8 cellular contexts compared by ENCODE assay signal in the genomic region with DNA sequence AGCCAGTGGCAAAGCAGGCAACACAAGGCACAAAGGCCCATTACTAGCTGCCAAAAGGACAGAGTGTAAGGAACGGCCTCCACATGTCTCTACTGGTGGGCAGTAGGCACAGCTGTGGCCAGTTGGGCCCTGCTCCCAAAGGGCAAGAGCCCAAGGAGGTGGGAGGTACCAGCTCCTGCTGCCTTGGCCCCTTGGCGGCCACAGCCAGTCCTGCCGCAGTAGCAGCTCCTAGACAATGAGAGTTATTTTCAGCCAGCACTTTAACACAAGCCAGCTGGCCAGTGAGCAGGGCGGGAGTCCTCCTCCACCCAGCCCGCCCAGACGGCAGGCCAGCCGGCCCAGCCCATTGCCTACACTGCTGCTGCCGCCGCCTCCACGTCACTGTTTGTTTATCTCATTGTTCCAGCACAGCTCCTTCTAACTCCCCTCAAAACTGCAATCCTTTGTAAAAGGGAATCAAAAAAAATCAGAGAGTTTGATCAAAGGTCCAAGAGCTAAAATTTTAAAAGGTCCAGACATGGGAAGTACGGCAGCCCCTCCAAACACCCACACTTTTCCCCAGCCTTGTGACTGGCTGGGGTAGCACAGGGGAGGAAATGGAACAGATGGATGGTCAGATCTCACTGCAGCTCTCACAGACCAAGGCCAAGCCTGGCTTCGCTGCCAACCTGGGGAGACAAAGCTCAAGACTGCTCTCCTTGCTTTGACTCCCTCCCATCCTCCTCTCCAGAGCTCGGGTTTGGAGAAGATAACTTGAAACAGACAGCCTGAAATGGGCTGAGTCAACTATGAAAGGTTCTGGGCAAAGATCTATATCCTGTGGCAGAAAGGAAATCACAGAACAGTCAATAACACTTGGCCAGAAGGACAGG. TPM values are rescaled to one million over a fixed set of nuclear protein-coding genes. Genes with fewer than 3 reads are reported as not detected.
DNase-seq lines count a peak whose midpoint lies in the region; ATAC-seq and TF ChIP-seq lines count a peak whose summit lies in the region.

No MANE protein-coding gene starts in this region.

- H3K27ac ChIP-seq in coronary artery = peak overlapping the region; percentile 88 to 92
- H3K27ac ChIP-seq in skin epidermis = peak overlapping the region in 20 of 21 experiments; percentile 66 to 95 (median 83)

- no peak for DNase-seq in activated T-cell treated with anti-CD3 and anti-CD28 coated beads, Interleukin-2, amount 50 U/mL, for 24 hours
- DNase-seq in activated T-cell treated with anti-CD3 and anti-CD28 coated beads for 4 hours = no peak
- peak; percentile 96 for DNase-seq in RPMI7951 (ENCODE audit: low read depth)
- DNase-seq in coronary artery (ENCODE audit: low spot score) = peak; percentile 98
- peak; percentile 35 for DNase-seq in kidney tubule cell (ENCODE audit: low spot score)
- no peak for DNase-seq in NCI-H1105 treated with DMSO at 0.1 percent for 48 hours (lab: John Stamatoyannopoulos, UW)

- H3K36me3 Mint-ChIP-seq in activated T-cell treated with anti-CD3 and anti-CD28 coated beads, Interleukin-2, amount 50 U/mL, for 24 hours (ENCODE audit: low read depth) = no peaks in the 10 kb centered on the region

- H3K27ac Mint-ChIP-seq in activated T-cell treated with anti-CD3 and anti-CD28 coated beads, Interleukin-2, amount 50 U/mL, for 24 hours = peak overlapping the region; percentile 93

- TF ChIP-seq CTCF in coronary artery (IDR thresholded peaks at IDR 0.05) = no peak

- ATAC-seq in HG03342 (IDR thresholded peaks at IDR 0.05; ENCODE audit: unreplicated experiment) = no peak

- H3K27me3 Mint-ChIP-seq in activated T-cell treated with anti-CD3 and anti-CD28 coated beads, Interleukin-2, amount 50 U/mL, for 24 hours = no peaks in the 10 kb centered on the region

- H3K4me3 ChIP-seq in coronary artery = peak overlapping the region; percentile 45
- H3K4me3 ChIP-seq in skin epidermis = no peak overlapping the region

- no peaks in the 10 kb centered on the region for H3K9me3 Mint-ChIP-seq in activated T-cell treated with anti-CD3 and anti-CD28 coated beads, Interleukin-2, amount 50 U/mL, for 24 hours

- H3K4me1 Mint-ChIP-seq in activated T-cell treated with anti-CD3 and anti-CD28 coated beads, Interleukin-2, amount 50 U/mL, for 24 hours (ENCODE audit: low read depth) = peaks cover 86% of the 10 kb centered on the region

- H3K4me3 Mint-ChIP-seq in activated T-cell treated with anti-CD3 and anti-CD28 coated beads, Interleukin-2, amount 50 U/mL, for 24 hours = peak overlapping the region; percentile 52

RNA-seq across cellular contexts. Expression of a gene that starts 33.5 kb away (rescaled TPM):
- 24.4 and 28.0 TPM in 2 replicates for total RNA-seq in RPMI7951 (2014; rRNA removed; shearing (Covaris generic))

RNA-seq across cellular contexts. Expression of a gene that starts 50.3 kb away (rescaled TPM):
- total RNA-seq in RPMI7951 (2014; rRNA removed; shearing (Covaris generic)) = 4.0 and 6.6 TPM in 2 replicates

Comparison
In these comparisons a context has a peak if more than half of its experiments do, and no peak if none do; other contexts are left out.
1. DNase-seq: peak in RPMI7951 (single experiment), coronary artery (single experiment) and kidney tubule cell (single experiment); none in activated T-cell treated with anti-CD3 and anti-CD28 coated beads, Interleukin-2, amount 50 U/mL, for 24 hours (single experiment), activated T-cell treated with anti-CD3 and anti-CD28 coated beads for 4 hours (single experiment) and NCI-H1105 treated with DMSO at 0.1 percent for 48 hours (single experiment).